Comparison of ENCODE assay signal across 8 cellular contexts in the genomic region with DNA sequence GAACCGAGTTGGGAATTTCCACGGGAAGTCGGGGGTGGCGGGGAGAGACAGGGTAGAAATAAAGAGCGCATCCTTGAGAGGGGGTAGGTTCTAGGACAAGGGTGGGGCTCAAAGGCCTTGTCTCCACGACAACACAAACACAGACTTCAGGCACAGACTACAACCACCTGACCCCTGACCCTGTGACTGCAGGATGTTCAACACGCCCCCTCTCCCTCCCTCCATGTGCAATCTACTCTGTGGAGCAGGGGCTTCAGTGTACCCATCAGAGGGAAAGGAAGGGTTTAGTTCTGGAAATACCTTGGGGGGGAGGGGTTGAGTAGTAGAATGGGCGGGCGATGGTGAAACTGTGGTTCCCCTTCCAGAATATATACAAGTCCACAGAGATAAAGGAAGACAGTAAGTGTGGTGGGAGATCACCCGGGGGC. TPM values are rescaled to one million over a fixed set of nuclear protein-coding genes. Genes with fewer than 3 reads are reported as not detected.
DNase-seq lines count a peak whose midpoint lies in the region; ATAC-seq and TF ChIP-seq lines count a peak whose summit lies in the region.

No MANE protein-coding gene starts in this region.

- DNase-seq in GM10266 (ENCODE audit: extremely low spot score), result peak; percentile 77
- DNase-seq in NCI-H2029 (lab: John Stamatoyannopoulos, UW), result peak; percentile 76
- DNase-seq in WTC11 (ENCODE audit: low spot score), result peak; percentile 45
- DNase-seq in choroid plexus epithelial cell (ENCODE audit: low read depth), result peak; percentile 85
- peak; percentile 60 to 71 for DNase-seq in stimulated activated CD4-positive, alpha-beta T cell treated with anti-CD3 and anti-CD28 coated beads, Interleukin-2, amount 100 ng/mL, for 24 hours

- POLR2A ChIA-PET in WTC11 (lab: Charles Lee), result no interaction called here

- H3K36me3 Mint-ChIP-seq in WTC11, result peaks cover 9% of the 10 kb centered on the region

- H3K27me3 Mint-ChIP-seq in WTC11 (ENCODE audit: low read depth), result no peaks in the 10 kb centered on the region; the same call in 1 of the 2 replicates

- peak overlapping the region; percentile 79 for H3K27ac Mint-ChIP-seq in WTC11

- CTCF ChIA-PET in WTC11 (lab: Charles Lee), result interaction anchor here (0.5 kb wide), 1 partner anchor 79 kb away, joined by 3 read pairs; no protein-coding TSS in a partner anchor

- H3K4me3 Mint-ChIP-seq in WTC11, result peak overlapping the region; percentile 93

- H3K4me3 ChIP-seq in choroid plexus epithelial cell (ENCODE audit: low read depth, low read length), result peak overlapping the region; percentile 92

- peak overlapping the region; percentile 94 for H3K27ac ChIP-seq in layer of hippocampus (ENCODE audit: low read depth, low read length)

- ATAC-seq in WTC11, result peak; percentile 14
- no peak for ATAC-seq in GM21723 (IDR thresholded peaks at IDR 0.05; ENCODE audit: unreplicated experiment)
- no peak for ATAC-seq in HG02938 (IDR thresholded peaks at IDR 0.05; ENCODE audit: unreplicated experiment)

- no peaks in the 10 kb centered on the region for H3K27me3 ChIP-seq in layer of hippocampus (ENCODE audit: control insufficient read depth, insufficient read depth, low read length)

- H3K4me1 Mint-ChIP-seq in WTC11, result peaks cover 46% of the 10 kb centered on the region

- TF ChIP-seq CTCF in GM10266 (IDR thresholded peaks at IDR 0.05; ENCODE audit: control insufficient read depth, insufficient read depth, low read depth, missing control alignments) (no peak), WTC11 (IDR thresholded peaks at IDR 0.05) (no peak), choroid plexus epithelial cell (conservative IDR thresholded peaks at IDR 0.05; ENCODE audit: low read depth, low read length) (no peak)

- no peaks in the 10 kb centered on the region for H3K9me3 Mint-ChIP-seq in WTC11

TF ChIP-seq in WTC11, 78 proteins besides CTCF, POLR2A, EP300 and RAD21:
- TF ChIP-seq, protein P1, sequence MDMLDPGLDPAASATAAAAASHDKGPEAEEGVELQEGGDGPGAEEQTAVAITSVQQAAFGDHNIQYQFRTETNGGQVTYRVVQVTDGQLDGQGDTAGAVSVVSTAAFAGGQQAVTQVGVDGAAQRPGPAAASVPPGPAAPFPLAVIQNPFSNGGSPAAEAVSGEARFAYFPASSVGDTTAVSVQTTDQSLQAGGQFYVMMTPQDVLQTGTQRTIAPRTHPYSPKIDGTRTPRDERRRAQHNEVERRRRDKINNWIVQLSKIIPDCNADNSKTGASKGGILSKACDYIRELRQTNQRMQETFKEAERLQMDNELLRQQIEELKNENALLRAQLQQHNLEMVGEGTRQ (CRISPR knock-in tag; IDR thresholded peaks at IDR 0.05), result peak; percentile 35
- TF ChIP-seq FOXK1 (CRISPR knock-in tag; IDR thresholded peaks at IDR 0.05), result 0 out of 2 replicates have a peak, but pooled peaks have one; percentile 20
- TF ChIP-seq GTF2I (CRISPR knock-in tag; conservative IDR thresholded peaks at IDR 0.05), result no peak

RNA-seq across cellular contexts. Expression of a gene that starts 0.7 kb away (rescaled TPM):
- total RNA-seq in WTC11 (2021), result 43.5 to 50.2 TPM (median 49.3 TPM) in 3 replicates

RNA-seq across cellular contexts. Expression of a gene that starts 3.0 kb away (rescaled TPM):
- total RNA-seq in WTC11 (2021), result 11.6 to 14.7 TPM (median 13.7 TPM) in 3 replicates

RNA-seq across cellular contexts. Expression of a gene that starts 8.2 kb away (rescaled TPM):
- 61.8 to 67.2 TPM (median 65.1 TPM) in 3 replicates for total RNA-seq in WTC11 (2021)

RNA-seq across cellular contexts. Expression of a gene that starts 15.8 kb away (rescaled TPM):
- total RNA-seq in WTC11 (2021), result 72.6 to 79.7 TPM (median 77.1 TPM) in 3 replicates

RNA-seq across cellular contexts. Expression of a gene that starts 25.1 kb away (rescaled TPM):
- 83.3 to 95.7 TPM (median 85.6 TPM) in 3 replicates for total RNA-seq in WTC11 (2021)
